ENCODE assay signal across 1 cellular context in the genomic region with DNA sequence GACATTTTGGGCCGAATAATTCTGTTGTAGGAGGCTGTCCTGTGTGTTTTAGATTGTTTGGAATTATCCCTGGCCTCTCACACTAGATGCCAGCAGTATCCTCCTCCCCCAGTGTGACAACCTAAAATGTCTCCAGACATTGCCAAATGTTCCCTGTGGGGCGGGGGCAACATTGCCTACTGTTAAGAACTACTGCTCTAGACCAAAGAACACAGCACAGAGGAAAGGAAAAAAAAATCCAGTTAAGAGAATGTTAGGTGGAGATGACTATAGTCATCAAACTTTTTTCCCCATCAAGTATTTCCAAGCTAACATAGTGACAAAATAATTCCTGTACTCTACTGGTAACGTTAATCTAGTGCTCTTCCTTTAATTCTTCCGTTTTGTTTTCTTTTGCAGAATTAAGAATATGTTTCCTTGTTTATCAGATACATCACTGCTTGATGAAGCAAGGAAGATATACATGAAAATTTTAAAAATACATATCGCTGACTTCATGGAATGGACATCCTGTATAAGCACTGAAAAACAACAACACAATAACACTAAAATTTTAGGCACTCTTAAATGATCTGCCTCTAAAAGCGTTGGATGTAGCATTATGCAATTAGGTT.
A peak's percentile ranks its signal among the peaks of the same experiment; 100 is the strongest.
TF ChIP-seq lines count a peak whose summit lies in the region.

No MANE protein-coding gene starts in this region.

TF ChIP-seq in GM12878, 131 proteins besides CTCF, POLR2A, EP300 and RAD21:
- TF ChIP-seq NR2F1 (conservative IDR thresholded peaks at IDR 0.05), result no peak
- no peak for TF ChIP-seq FOS (IDR thresholded peaks at IDR 0.05; ENCODE audit: borderline replicate concordance, extremely low read depth, insufficient read length)
- 0 out of 2 replicates have a peak, but pooled peaks have one; percentile 51 for TF ChIP-seq POLR2AphosphoS2 (IDR thresholded peaks at IDR 0.05; ENCODE audit: low read depth, low read length)
- 0 out of 2 replicates have a peak, but pooled peaks have one; percentile 83 for TF ChIP-seq WRNIP1 (IDR thresholded peaks at IDR 0.05; ENCODE audit: borderline replicate concordance, low read depth, low read length)
- TF ChIP-seq, protein P1, sequence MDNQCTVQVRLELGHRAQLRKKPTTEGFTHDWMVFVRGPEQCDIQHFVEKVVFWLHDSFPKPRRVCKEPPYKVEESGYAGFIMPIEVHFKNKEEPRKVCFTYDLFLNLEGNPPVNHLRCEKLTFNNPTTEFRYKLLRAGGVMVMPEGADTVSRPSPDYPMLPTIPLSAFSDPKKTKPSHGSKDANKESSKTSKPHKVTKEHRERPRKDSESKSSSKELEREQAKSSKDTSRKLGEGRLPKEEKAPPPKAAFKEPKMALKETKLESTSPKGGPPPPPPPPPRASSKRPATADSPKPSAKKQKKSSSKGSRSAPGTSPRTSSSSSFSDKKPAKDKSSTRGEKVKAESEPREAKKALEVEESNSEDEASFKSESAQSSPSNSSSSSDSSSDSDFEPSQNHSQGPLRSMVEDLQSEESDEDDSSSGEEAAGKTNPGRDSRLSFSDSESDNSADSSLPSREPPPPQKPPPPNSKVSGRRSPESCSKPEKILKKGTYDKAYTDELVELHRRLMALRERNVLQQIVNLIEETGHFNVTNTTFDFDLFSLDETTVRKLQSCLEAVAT (IDR thresholded peaks at IDR 0.05), result peak; percentile 9; the same call in 1 of the 2 replicates
- TF ChIP-seq, protein P2, sequence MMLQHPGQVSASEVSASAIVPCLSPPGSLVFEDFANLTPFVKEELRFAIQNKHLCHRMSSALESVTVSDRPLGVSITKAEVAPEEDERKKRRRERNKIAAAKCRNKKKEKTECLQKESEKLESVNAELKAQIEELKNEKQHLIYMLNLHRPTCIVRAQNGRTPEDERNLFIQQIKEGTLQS (IDR thresholded peaks at IDR 0.05; ENCODE audit: borderline replicate concordance, extremely low read depth, low read depth, low read length), result no peak
